In genomic region chr20:20253744-20254330, GRCh38 we compare ENCODE assay signal across 1 cellular context.
TF ChIP-seq lines count a peak whose summit lies in the region.

No MANE protein-coding gene starts in this region.

TF ChIP-seq in H1, 55 proteins besides CTCF, POLR2A, EP300 and RAD21:
- TF ChIP-seq CHD7 (IDR thresholded peaks at IDR 0.05; ENCODE audit: insufficient replicate concordance, low read length) = no peak
- TF ChIP-seq TAF7 (optimal IDR thresholded peaks at IDR 0.05; ENCODE audit: borderline replicate concordance, low read depth, low read length) = no peak
- no peak for TF ChIP-seq KDM5A (IDR thresholded peaks at IDR 0.05; ENCODE audit: low read length)
- TF ChIP-seq SUZ12 (IDR thresholded peaks at IDR 0.05; ENCODE audit: low read length) = no peak
- no peak for TF ChIP-seq TBP (IDR thresholded peaks at IDR 0.05; ENCODE audit: low read depth, low read length)
- no peak for TF ChIP-seq CEBPB (IDR thresholded peaks at IDR 0.05; ENCODE audit: low read depth, low read length)
- no peak for TF ChIP-seq SIX5 (IDR thresholded peaks at IDR 0.05; ENCODE audit: low read depth, low read length)
